Comparison of ENCODE assay signal across 11 cellular contexts in the genomic region with DNA sequence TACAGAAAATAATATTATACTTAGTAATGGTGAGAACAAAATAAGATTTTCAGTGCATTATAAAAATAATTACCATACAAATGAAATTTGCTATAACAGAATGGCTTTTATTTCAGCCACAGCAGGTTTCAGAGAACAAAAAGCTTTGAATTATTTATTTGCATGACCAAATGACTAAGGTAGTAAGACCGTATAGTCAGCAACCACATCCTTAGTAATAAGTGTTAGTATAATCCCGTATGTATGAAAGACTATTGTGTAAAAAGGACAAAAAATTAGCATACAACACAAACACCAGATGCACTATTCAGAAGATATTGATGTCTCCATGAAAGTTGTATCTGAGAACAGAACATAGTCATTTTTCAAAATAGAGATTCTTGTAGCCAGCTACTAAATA. TPM values are rescaled to one million over a fixed set of nuclear protein-coding genes. Genes with fewer than 3 reads are reported as not detected.
DNase-seq lines count a peak whose midpoint lies in the region; ATAC-seq and TF ChIP-seq lines count a peak whose summit lies in the region.
"Had no signal": no experiment of that assay in that cellular context is flagged by ENCODE, and none has a peak within 500 bp of the region (broad histone marks: within the 10 kb centered on the region; RNA-seq: fewer than 3 reads in every experiment).

No MANE protein-coding gene starts in this region.

- H3K4me2 ChIP-seq in fibroblast of lung (ENCODE audit: extremely low read depth, insufficient read depth, low read length), result no peak overlapping the region

- H3K4me1 Mint-ChIP-seq in WTC11 (peaks cover 57% of the 10 kb centered on the region), mesothelial cell of epicardium (peaks cover 26% of the 10 kb centered on the region)

- POLR2A ChIA-PET in WTC11 (lab: Charles Lee), result no interaction called here

- DNase-seq in EL (peak; percentile 61), fibroblast of lung (ENCODE audit: low read depth in 2 of 2) (peak; percentile 41 to 87), WTC11 (ENCODE audit: low spot score) (no peak), mesothelial cell of epicardium (ENCODE audit: low spot score in 2 of 2, unreplicated experiment in 2 of 2) (no peak), NCI-H187 treated with DMSO at 0.1 percent for 48 hours (lab: John Stamatoyannopoulos, UW) (no peak), 8988T (no peak)
- DNase-seq: NCI-H2029 treated with DMSO at 0.1 percent for 48 hours, sigmoid colon had no signal

- no peak overlapping the region for H3K27ac ChIP-seq in fibroblast of lung (ENCODE audit: insufficient read depth, low read length)
- H3K27ac ChIP-seq: sigmoid colon had no signal

- H3K9me3 Mint-ChIP-seq in WTC11 (no peaks in the 10 kb centered on the region), mesothelial cell of epicardium (no peaks in the 10 kb centered on the region)

- ATAC-seq in GM21786 (IDR thresholded peaks at IDR 0.05; ENCODE audit: unreplicated experiment) (peak; percentile 31), HG03565 (IDR thresholded peaks at IDR 0.05; ENCODE audit: unreplicated experiment) (peak; percentile 39), WTC11 (no peak)

- H2AFZ ChIP-seq in fibroblast of lung (ENCODE audit: low read length), result no peak overlapping the region

- H3K36me3 ChIP-seq in fibroblast of lung (ENCODE audit: control insufficient read depth, insufficient read depth, low read length), result no peaks in the 10 kb centered on the region
- H3K36me3 ChIP-seq: HAP-1, sigmoid colon had no signal

- H3K79me2 ChIP-seq in fibroblast of lung (ENCODE audit: control insufficient read depth, insufficient read depth, low read length), result peaks cover 56% of the 10 kb centered on the region

- no peaks in the 10 kb centered on the region for H3K27me3 ChIP-seq in fibroblast of lung (ENCODE audit: control insufficient read depth, insufficient read depth, low read length)
- H3K27me3 ChIP-seq: sigmoid colon had no signal

- no peaks in the 10 kb centered on the region for H3K9me3 ChIP-seq in fibroblast of lung (ENCODE audit: control insufficient read depth, insufficient read depth, low read depth, low read length)
- H3K9me3 ChIP-seq: HAP-1, sigmoid colon had no signal

- CTCF ChIA-PET in WTC11 (lab: Charles Lee), result no interaction called here

- H3K9ac ChIP-seq in fibroblast of lung (ENCODE audit: insufficient read depth, low read length), result no peak overlapping the region

- H3K4me3 Mint-ChIP-seq in WTC11 (no peak overlapping the region), mesothelial cell of epicardium (no peak overlapping the region)

- H3K36me3 Mint-ChIP-seq in WTC11 (no peaks in the 10 kb centered on the region), mesothelial cell of epicardium (no peaks in the 10 kb centered on the region)

- H3K4me3 ChIP-seq in fibroblast of lung (replicated peaks in 1 of 4; ENCODE audit: control extremely low read depth in 1 of 4, insufficient read depth in 1 of 4, low read depth in 3 of 4, low read length in 4 of 4), result no peak overlapping the region
- H3K4me3 ChIP-seq: HAP-1, sigmoid colon had no signal

- no peak for TF ChIP-seq CTCF in fibroblast of lung (conservative IDR thresholded peaks at IDR 0.05 in 1 of 2, IDR thresholded peaks at IDR 0.05 in 1 of 2; ENCODE audit: low read depth in 1 of 2, low read length in 2 of 2)
- no peak for TF ChIP-seq CTCF in WTC11 (IDR thresholded peaks at IDR 0.05)
- TF ChIP-seq CTCF in mesothelial cell of epicardium (IDR thresholded peaks at IDR 0.05; ENCODE audit: unreplicated experiment), result no peak

- H3K27me3 Mint-ChIP-seq in WTC11 (ENCODE audit: low read depth) (no peaks in the 10 kb centered on the region), mesothelial cell of epicardium (ENCODE audit: low read depth) (no peaks in the 10 kb centered on the region)

- H3K4me1 ChIP-seq in fibroblast of lung (ENCODE audit: control insufficient read depth, extremely low read depth, insufficient read depth, low read length), result peaks cover 6% of the 10 kb centered on the region

- H3K27ac Mint-ChIP-seq in WTC11 (no peak overlapping the region), mesothelial cell of epicardium (no peak overlapping the region)

- no peaks in the 10 kb centered on the region for H4K20me1 ChIP-seq in fibroblast of lung (ENCODE audit: control insufficient read depth, extremely low read depth, insufficient read depth, low read length)

TF ChIP-seq in WTC11, 78 proteins besides CTCF, POLR2A, EP300 and RAD21:
- TF ChIP-seq, protein P1, sequence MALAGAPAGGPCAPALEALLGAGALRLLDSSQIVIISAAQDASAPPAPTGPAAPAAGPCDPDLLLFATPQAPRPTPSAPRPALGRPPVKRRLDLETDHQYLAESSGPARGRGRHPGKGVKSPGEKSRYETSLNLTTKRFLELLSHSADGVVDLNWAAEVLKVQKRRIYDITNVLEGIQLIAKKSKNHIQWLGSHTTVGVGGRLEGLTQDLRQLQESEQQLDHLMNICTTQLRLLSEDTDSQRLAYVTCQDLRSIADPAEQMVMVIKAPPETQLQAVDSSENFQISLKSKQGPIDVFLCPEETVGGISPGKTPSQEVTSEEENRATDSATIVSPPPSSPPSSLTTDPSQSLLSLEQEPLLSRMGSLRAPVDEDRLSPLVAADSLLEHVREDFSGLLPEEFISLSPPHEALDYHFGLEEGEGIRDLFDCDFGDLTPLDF (CRISPR knock-in tag; IDR thresholded peaks at IDR 0.05), result no peak
- TF ChIP-seq, protein P2, sequence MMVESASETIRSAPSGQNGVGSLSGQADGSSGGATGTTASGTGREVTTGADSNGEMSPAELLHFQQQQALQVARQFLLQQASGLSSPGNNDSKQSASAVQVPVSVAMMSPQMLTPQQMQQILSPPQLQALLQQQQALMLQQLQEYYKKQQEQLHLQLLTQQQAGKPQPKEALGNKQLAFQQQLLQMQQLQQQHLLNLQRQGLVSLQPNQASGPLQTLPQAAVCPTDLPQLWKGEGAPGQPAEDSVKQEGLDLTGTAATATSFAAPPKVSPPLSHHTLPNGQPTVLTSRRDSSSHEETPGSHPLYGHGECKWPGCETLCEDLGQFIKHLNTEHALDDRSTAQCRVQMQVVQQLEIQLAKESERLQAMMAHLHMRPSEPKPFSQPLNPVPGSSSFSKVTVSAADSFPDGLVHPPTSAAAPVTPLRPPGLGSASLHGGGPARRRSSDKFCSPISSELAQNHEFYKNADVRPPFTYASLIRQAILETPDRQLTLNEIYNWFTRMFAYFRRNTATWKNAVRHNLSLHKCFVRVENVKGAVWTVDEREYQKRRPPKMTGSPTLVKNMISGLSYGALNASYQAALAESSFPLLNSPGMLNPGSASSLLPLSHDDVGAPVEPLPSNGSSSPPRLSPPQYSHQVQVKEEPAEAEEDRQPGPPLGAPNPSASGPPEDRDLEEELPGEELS (CRISPR knock-in tag; IDR thresholded peaks at IDR 0.05), result no peak
- TF ChIP-seq RELA (CRISPR knock-in tag; IDR thresholded peaks at IDR 0.05; ENCODE audit: borderline replicate concordance), result no peak
- no peak for TF ChIP-seq TCF7 (CRISPR knock-in tag; IDR thresholded peaks at IDR 0.05; ENCODE audit: low read depth)
- no peak for TF ChIP-seq SOX15 (CRISPR knock-in tag; IDR thresholded peaks at IDR 0.05)
- TF ChIP-seq, protein P3, sequence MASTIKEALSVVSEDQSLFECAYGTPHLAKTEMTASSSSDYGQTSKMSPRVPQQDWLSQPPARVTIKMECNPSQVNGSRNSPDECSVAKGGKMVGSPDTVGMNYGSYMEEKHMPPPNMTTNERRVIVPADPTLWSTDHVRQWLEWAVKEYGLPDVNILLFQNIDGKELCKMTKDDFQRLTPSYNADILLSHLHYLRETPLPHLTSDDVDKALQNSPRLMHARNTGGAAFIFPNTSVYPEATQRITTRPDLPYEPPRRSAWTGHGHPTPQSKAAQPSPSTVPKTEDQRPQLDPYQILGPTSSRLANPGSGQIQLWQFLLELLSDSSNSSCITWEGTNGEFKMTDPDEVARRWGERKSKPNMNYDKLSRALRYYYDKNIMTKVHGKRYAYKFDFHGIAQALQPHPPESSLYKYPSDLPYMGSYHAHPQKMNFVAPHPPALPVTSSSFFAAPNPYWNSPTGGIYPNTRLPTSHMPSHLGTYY (CRISPR knock-in tag; IDR thresholded peaks at IDR 0.05), result no peak
- no peak for TF ChIP-seq ATF1 (CRISPR knock-in tag; IDR thresholded peaks at IDR 0.05)
- no peak for TF ChIP-seq JAZF1 (CRISPR knock-in tag; IDR thresholded peaks at IDR 0.05)
- TF ChIP-seq, protein P4, sequence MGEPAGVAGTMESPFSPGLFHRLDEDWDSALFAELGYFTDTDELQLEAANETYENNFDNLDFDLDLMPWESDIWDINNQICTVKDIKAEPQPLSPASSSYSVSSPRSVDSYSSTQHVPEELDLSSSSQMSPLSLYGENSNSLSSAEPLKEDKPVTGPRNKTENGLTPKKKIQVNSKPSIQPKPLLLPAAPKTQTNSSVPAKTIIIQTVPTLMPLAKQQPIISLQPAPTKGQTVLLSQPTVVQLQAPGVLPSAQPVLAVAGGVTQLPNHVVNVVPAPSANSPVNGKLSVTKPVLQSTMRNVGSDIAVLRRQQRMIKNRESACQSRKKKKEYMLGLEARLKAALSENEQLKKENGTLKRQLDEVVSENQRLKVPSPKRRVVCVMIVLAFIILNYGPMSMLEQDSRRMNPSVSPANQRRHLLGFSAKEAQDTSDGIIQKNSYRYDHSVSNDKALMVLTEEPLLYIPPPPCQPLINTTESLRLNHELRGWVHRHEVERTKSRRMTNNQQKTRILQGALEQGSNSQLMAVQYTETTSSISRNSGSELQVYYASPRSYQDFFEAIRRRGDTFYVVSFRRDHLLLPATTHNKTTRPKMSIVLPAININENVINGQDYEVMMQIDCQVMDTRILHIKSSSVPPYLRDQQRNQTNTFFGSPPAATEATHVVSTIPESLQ (CRISPR knock-in tag; IDR thresholded peaks at IDR 0.05), result no peak
- no peak for TF ChIP-seq RORB (CRISPR knock-in tag; IDR thresholded peaks at IDR 0.05)
- no peak for TF ChIP-seq ETV6 (CRISPR knock-in tag; IDR thresholded peaks at IDR 0.05)
- TF ChIP-seq, protein P5, sequence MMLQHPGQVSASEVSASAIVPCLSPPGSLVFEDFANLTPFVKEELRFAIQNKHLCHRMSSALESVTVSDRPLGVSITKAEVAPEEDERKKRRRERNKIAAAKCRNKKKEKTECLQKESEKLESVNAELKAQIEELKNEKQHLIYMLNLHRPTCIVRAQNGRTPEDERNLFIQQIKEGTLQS (CRISPR knock-in tag; conservative IDR thresholded peaks at IDR 0.05), result no peak
TF ChIP-seq in WTC11: peak in this region for 0.

RNA-seq across cellular contexts. Expression of a gene that starts 12.2 kb away (rescaled TPM):
- total RNA-seq in fibroblast of lung (13.9 and 15.4 TPM in 2 replicates), WTC11 (2021) (41.8 to 52.7 TPM (median 43.3 TPM) in 3 replicates), mesothelial cell of epicardium (26.3 to 29.2 TPM (median 27.3 TPM) in 3 replicates)
- polyA plus RNA-seq in fibroblast of lung, result 27.2 and 34.6 TPM in 2 replicates
- 11.9 and 16.1 TPM in 2 replicates for polyA plus RNA-seq in fibroblast of lung (2012)
- polyA minus RNA-seq in fibroblast of lung (ENCODE audit: low replicate concordance), result 5.4 and 9.7 TPM in 2 replicates

Comparison
In these comparisons a context has a peak if more than half of its experiments do, and no peak if none do; other contexts are left out.
1. DNase-seq: peak in EL (single experiment) and fibroblast of lung (2 of 2); none in WTC11 (single experiment), mesothelial cell of epicardium (0 of 2), NCI-H187 treated with DMSO at 0.1 percent for 48 hours (single experiment) and 8988T (single experiment).